ENCODE assay signal across 1 cellular context in the genomic region with DNA sequence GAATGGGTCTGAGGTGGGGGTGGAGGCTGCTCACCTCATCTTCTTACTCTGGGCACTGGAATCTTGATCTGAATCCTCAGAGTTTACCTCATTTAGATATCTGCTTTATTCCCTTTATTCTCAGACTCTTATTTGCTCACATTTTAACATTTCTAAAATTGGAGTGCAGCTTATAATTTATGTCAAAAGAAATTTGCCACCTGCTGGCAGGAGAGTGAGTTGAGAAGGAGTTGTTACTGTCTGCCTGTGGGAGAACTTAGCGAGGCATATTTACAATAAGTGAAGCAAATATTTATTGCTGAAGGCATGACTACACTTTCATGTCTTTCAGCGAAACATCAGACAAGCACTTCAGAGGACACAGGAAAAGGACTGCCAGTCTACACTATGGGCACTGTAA.
TF ChIP-seq lines count a peak whose summit lies in the region.

No MANE protein-coding gene starts in this region.

TF ChIP-seq in GM23338, 12 proteins besides CTCF, POLR2A, EP300 and RAD21 (continued from another document):
- TF ChIP-seq, protein P1, sequence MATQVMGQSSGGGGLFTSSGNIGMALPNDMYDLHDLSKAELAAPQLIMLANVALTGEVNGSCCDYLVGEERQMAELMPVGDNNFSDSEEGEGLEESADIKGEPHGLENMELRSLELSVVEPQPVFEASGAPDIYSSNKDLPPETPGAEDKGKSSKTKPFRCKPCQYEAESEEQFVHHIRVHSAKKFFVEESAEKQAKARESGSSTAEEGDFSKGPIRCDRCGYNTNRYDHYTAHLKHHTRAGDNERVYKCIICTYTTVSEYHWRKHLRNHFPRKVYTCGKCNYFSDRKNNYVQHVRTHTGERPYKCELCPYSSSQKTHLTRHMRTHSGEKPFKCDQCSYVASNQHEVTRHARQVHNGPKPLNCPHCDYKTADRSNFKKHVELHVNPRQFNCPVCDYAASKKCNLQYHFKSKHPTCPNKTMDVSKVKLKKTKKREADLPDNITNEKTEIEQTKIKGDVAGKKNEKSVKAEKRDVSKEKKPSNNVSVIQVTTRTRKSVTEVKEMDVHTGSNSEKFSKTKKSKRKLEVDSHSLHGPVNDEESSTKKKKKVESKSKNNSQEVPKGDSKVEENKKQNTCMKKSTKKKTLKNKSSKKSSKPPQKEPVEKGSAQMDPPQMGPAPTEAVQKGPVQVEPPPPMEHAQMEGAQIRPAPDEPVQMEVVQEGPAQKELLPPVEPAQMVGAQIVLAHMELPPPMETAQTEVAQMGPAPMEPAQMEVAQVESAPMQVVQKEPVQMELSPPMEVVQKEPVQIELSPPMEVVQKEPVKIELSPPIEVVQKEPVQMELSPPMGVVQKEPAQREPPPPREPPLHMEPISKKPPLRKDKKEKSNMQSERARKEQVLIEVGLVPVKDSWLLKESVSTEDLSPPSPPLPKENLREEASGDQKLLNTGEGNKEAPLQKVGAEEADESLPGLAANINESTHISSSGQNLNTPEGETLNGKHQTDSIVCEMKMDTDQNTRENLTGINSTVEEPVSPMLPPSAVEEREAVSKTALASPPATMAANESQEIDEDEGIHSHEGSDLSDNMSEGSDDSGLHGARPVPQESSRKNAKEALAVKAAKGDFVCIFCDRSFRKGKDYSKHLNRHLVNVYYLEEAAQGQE (IDR thresholded peaks at IDR 0.05; ENCODE audit: unreplicated experiment): no peak
- TF ChIP-seq JUNB (IDR thresholded peaks at IDR 0.05; ENCODE audit: unreplicated experiment) (no peak), CREB1 (CRISPR knock-in tag; IDR thresholded peaks at IDR 0.05; ENCODE audit: low read depth) (no peak), STAT1 (IDR thresholded peaks at IDR 0.05; ENCODE audit: unreplicated experiment) (no peak), EZH2 (IDR thresholded peaks at IDR 0.05; ENCODE audit: low read depth, unreplicated experiment) (no peak), POLR2AphosphoS5 (IDR thresholded peaks at IDR 0.05; ENCODE audit: low read depth) (no peak), ZNF331 (CRISPR knock-in tag; IDR thresholded peaks at IDR 0.05; ENCODE audit: low read depth) (no peak), NANOG (IDR thresholded peaks at IDR 0.05; ENCODE audit: borderline replicate concordance) (no peak), EZH2phosphoT487 (IDR thresholded peaks at IDR 0.05; ENCODE audit: unreplicated experiment) (no peak), ZNF114 (CRISPR knock-in tag; IDR thresholded peaks at IDR 0.05) (no peak)
- TF ChIP-seq, protein P2, sequence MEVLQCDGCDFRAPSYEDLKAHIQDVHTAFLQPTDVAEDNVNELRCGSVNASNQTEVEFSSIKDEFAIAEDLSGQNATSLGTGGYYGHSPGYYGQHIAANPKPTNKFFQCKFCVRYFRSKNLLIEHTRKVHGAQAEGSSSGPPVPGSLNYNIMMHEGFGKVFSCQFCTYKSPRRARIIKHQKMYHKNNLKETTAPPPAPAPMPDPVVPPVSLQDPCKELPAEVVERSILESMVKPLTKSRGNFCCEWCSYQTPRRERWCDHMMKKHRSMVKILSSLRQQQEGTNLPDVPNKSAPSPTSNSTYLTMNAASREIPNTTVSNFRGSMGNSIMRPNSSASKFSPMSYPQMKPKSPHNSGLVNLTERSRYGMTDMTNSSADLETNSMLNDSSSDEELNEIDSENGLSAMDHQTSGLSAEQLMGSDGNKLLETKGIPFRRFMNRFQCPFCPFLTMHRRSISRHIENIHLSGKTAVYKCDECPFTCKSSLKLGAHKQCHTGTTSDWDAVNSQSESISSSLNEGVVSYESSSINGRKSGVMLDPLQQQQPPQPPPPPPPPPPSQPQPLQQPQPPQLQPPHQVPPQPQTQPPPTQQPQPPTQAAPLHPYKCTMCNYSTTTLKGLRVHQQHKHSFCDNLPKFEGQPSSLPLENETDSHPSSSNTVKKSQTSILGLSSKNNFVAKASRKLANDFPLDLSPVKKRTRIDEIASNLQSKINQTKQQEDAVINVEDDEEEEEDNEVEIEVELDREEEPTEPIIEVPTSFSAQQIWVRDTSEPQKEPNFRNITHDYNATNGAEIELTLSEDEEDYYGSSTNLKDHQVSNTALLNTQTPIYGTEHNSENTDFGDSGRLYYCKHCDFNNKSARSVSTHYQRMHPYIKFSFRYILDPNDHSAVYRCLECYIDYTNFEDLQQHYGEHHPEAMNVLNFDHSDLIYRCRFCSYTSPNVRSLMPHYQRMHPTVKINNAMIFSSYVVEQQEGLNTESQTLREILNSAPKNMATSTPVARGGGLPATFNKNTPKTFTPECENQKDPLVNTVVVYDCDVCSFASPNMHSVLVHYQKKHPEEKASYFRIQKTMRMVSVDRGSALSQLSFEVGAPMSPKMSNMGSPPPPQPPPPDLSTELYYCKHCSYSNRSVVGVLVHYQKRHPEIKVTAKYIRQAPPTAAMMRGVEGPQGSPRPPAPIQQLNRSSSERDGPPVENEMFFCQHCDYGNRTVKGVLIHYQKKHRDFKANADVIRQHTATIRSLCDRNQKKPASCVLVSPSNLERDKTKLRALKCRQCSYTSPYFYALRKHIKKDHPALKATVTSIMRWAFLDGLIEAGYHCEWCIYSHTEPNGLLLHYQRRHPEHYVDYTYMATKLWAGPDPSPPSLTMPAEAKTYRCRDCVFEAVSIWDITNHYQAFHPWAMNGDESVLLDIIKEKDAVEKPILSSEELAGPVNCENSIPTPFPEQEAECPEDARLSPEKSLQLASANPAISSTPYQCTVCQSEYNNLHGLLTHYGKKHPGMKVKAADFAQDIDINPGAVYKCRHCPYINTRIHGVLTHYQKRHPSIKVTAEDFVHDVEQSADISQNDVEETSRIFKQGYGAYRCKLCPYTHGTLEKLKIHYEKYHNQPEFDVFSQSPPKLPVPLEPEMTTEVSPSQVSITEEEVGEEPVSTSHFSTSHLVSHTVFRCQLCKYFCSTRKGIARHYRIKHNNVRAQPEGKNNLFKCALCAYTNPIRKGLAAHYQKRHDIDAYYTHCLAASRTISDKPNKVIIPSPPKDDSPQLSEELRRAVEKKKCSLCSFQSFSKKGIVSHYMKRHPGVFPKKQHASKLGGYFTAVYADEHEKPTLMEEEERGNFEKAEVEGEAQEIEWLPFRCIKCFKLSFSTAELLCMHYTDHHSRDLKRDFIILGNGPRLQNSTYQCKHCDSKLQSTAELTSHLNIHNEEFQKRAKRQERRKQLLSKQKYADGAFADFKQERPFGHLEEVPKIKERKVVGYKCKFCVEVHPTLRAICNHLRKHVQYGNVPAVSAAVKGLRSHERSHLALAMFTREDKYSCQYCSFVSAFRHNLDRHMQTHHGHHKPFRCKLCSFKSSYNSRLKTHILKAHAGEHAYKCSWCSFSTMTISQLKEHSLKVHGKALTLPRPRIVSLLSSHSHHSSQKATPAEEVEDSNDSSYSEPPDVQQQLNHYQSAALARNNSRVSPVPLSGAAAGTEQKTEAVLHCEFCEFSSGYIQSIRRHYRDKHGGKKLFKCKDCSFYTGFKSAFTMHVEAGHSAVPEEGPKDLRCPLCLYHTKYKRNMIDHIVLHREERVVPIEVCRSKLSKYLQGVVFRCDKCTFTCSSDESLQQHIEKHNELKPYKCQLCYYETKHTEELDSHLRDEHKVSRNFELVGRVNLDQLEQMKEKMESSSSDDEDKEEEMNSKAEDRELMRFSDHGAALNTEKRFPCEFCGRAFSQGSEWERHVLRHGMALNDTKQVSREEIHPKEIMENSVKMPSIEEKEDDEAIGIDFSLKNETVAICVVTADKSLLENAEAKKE (CRISPR knock-in tag; IDR thresholded peaks at IDR 0.05): no peak
